In genomic region chr3:16990163-16990562, GRCh38 we compare ENCODE assay signal across 7 cellular contexts.
"Had no signal": no experiment of that assay in that cellular context is flagged by ENCODE, and none has a peak within 500 bp of the region (broad histone marks: within the 10 kb centered on the region; RNA-seq: fewer than 3 reads in every experiment).

No MANE protein-coding gene starts in this region.

- DNase-seq: GM23248, H9, HCEC 1CT, KBM-7 had no signal

- H3K27ac Mint-ChIP-seq: H9 had no signal

- ATAC-seq: HepG2 had no signal

- H3K27ac ChIP-seq: GM23248, HL-60 had no signal

- H3K4me3 ChIP-seq: GM23248 had no signal

- H3K9ac ChIP-seq: GM23248 had no signal

- H3K9me3 Mint-ChIP-seq: H9, IgD-negative memory B cell had no signal

- H3K4me3 Mint-ChIP-seq: H9, IgD-negative memory B cell had no signal

- H2AFZ ChIP-seq: GM23248 had no signal

- H3K27me3 Mint-ChIP-seq: IgD-negative memory B cell had no signal
